ENCODE assay signal across 8 cellular contexts in the genomic region with DNA sequence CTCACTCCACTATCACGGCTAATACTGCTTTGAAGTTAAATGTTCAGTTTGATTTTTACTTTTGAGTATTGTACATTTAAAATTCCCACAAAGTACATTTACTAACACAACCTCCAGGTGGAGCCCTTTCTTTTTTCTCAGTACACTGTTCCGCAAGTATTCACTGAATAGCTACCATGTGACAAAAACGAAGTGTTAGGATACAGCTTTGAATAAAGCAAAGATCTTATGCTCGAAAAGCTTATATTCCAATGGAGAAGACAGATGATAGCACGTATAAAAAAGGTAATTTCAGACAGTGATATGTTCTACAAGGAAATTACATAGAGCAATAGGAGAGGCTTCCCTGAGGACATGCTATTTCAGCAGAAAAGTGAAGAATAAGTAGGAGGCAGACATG.
A peak's percentile ranks its signal among the peaks of the same experiment; 100 is the strongest.
DNase-seq lines count a peak whose midpoint lies in the region; ATAC-seq, FAIRE-seq and TF ChIP-seq lines count a peak whose summit lies in the region.
"Had no signal": no experiment of that assay in that cellular context is flagged by ENCODE, and none has a peak within 500 bp of the region (broad histone marks: within the 10 kb centered on the region; RNA-seq: fewer than 3 reads in every experiment).

No MANE protein-coding gene starts in this region.

- H3K4me3 Mint-ChIP-seq in H9 = no peak overlapping the region
- H3K4me3 Mint-ChIP-seq: activated T-cell treated with anti-CD3 and anti-CD28 coated beads, Interleukin-2, amount 50 U/mL, for 4 hours had no signal

- H3K4me1 ChIP-seq in H9 (ENCODE audit: insufficient read depth, low read length) = no peaks in the 10 kb centered on the region
- peaks cover 0 to 3% (median 0%) of the 10 kb centered on the region in 3 donors for H3K4me1 ChIP-seq in pancreas

- peak; percentile 84 for TF ChIP-seq CTCF in H9 (conservative IDR thresholded peaks at IDR 0.05)
- TF ChIP-seq CTCF in foreskin fibroblast (IDR thresholded peaks at IDR 0.05; ENCODE audit: low read depth, low read length) = peak; percentile 33
- peak; percentile 39 to 59 (median 48) for TF ChIP-seq CTCF in pancreas (IDR thresholded peaks at IDR 0.05)

- H3K27ac ChIP-seq in H9 (ENCODE audit: insufficient read length, low read depth, low read length) = no peak overlapping the region
- no peak overlapping the region for H3K27ac ChIP-seq in pancreas

- H3T11ph ChIP-seq in H9 (ENCODE audit: low read length) = no peak overlapping the region

- H3K14ac ChIP-seq in H9 (ENCODE audit: insufficient read depth, low read length) = no peak overlapping the region

- peak in 3 of 4 donors; percentile 71 to 79 (median 72) for ATAC-seq in pancreas

- H3K23ac ChIP-seq in H9 (ENCODE audit: insufficient read length, low read depth, low read length) = no peak overlapping the region

- 0 out of 4 replicates have a peak, but pooled peaks cover 3% of the 10 kb centered on the region in 2 experiments for H3K4me1 Mint-ChIP-seq in H9

- H2AK5ac ChIP-seq in H9 (ENCODE audit: insufficient read length, low read length) = no peak overlapping the region

- no peak overlapping the region for H3K9ac ChIP-seq in H9 (ENCODE audit: extremely low read depth, insufficient read length, low read length)

- H2BK5ac ChIP-seq in H9 (ENCODE audit: insufficient read length, low read length) = no peak overlapping the region

- H3K79me2 ChIP-seq in H9 (ENCODE audit: insufficient read depth, low read length) = no peaks in the 10 kb centered on the region

- H3K9me3 ChIP-seq in H9 (ENCODE audit: control insufficient read depth, low read depth, low read length) (no peaks in the 10 kb centered on the region), pancreas (no peaks in the 10 kb centered on the region)

- intact Hi-C loops in pancreas (cut with DNase I) (loop anchor here in 2 of 3 donors (5.0 to 10.0 kb wide), 3 partner anchors 184 to 364 kb away; no protein-coding TSS in a partner anchor), posterior vena cava (cut with DNase I) (loop anchor here in 1 of 2 donors (5.0 kb wide), 1 partner anchor 293 kb away; no protein-coding TSS in a partner anchor)

- no peak overlapping the region for H3K18ac ChIP-seq in H9 (ENCODE audit: insufficient read length, low read depth, low read length)

- WGBS in H9 (ENCODE audit: extremely low coverage, insufficient read length, low lambda C conversion rate) = no CpG with 5 or more reads among the region's 5 CpGs
- WGBS in pancreas, 2 donors = 1 to 3% methylated on average over 5 of the region's 5 CpGs

- H3K27me3 ChIP-seq in H9 (ENCODE audit: insufficient read depth, low read length) (no peaks in the 10 kb centered on the region), pancreas (no peaks in the 10 kb centered on the region)

- H2BK20ac ChIP-seq in H9 (ENCODE audit: low read depth, low read length, poor library complexity, severe bottlenecking) = no peak overlapping the region

- H3K4me2 ChIP-seq in H9 (ENCODE audit: insufficient read depth, insufficient read length, low read length) = no peak overlapping the region

- H2BK12ac ChIP-seq in H9 (ENCODE audit: insufficient read length, low read depth, low read length) = no peak overlapping the region

- H3K9me3 Mint-ChIP-seq in H9 = peaks cover 6 to 13% of the 10 kb centered on the region in 2 experiments; a peak in 4 of 5 replicates
- H3K9me3 Mint-ChIP-seq: activated T-cell treated with anti-CD3 and anti-CD28 coated beads, Interleukin-2, amount 50 U/mL, for 4 hours had no signal

- H4K91ac ChIP-seq in H9 (ENCODE audit: insufficient read length, low read depth, low read length) = no peak overlapping the region

- H2AFZ ChIP-seq in H9 (ENCODE audit: low read length) = no peak overlapping the region

- peak; percentile 83 for FAIRE-seq in G401.6 (lab: Jason Lieb, UNC)
- FAIRE-seq in pancreas (lab: Jason Lieb, UNC) = peak; percentile 93

- H3K4me3 ChIP-seq in foreskin fibroblast (ENCODE audit: low read depth in 1 of 2, low read length in 2 of 2) (no peak overlapping the region), pancreas (no peak overlapping the region)

- H4K5ac ChIP-seq in H9 (ENCODE audit: insufficient read length, low read depth, low read length) = no peak overlapping the region

- no peaks in the 10 kb centered on the region for H3K79me1 ChIP-seq in H9 (ENCODE audit: insufficient read depth, low read depth, low read length, poor library complexity, severe bottlenecking)

- no peak overlapping the region for H3K56ac ChIP-seq in H9 (ENCODE audit: insufficient read length, low read depth, low read length)

- H2BK120ac ChIP-seq in H9 (ENCODE audit: low read depth, low read length, poor library complexity, severe bottlenecking) = no peak overlapping the region

- H3K36me3 Mint-ChIP-seq in H9 (ENCODE audit: insufficient read depth in 1 of 3, low read depth in 3 of 3) = peaks cover 5 to 9% (median 7%) of the 10 kb centered on the region in 3 experiments; a peak in 5 of 7 replicates

- H4K20me1 ChIP-seq in H9 (ENCODE audit: control insufficient read depth, insufficient read depth, insufficient read length) = no peaks in the 10 kb centered on the region

- no peak for DNase-seq in H9
- peak; percentile 16 for DNase-seq in NCI-H1417 treated with DMSO at 0.1 percent for 48 hours (lab: John Stamatoyannopoulos, UW)
- DNase-seq in T-helper 1 cell = peak in 3 of 5 donors; percentile 16 to 41 (median 19)
- peak; percentile 24 to 69 for DNase-seq in foreskin fibroblast
- DNase-seq in pancreas = no peak
- DNase-seq in posterior vena cava (ENCODE audit: low spot score) = no peak
- DNase-seq: activated T-cell treated with anti-CD3 and anti-CD28 coated beads, Interleukin-2, amount 50 U/mL, for 4 hours had no signal

- H2BK15ac ChIP-seq in H9 (ENCODE audit: low read depth, low read length) = no peak overlapping the region

- no peak overlapping the region for H3K4ac ChIP-seq in H9 (ENCODE audit: low read depth, low read length)

- H3K36me3 ChIP-seq in pancreas = no peaks in the 10 kb centered on the region

- H3K23me2 ChIP-seq in H9 (ENCODE audit: insufficient read length, low read depth, low read length, poor library complexity, severe bottlenecking) = no peaks in the 10 kb centered on the region

- no peaks in the 10 kb centered on the region; the same call in 1 of the 2 replicates for H3K27me3 Mint-ChIP-seq in H9 (ENCODE audit: low read depth)

- H4K8ac ChIP-seq in H9 (replicated peaks; ENCODE audit: insufficient read length, low read depth, low read length) = no peak overlapping the region

- no peak overlapping the region for H3K27ac Mint-ChIP-seq in H9

Comparison
In these comparisons a context has a peak if more than half of its experiments do, and no peak if none do; other contexts are left out.
1. DNase-seq: peak in NCI-H1417 treated with DMSO at 0.1 percent for 48 hours (single experiment), T-helper 1 cell (3 of 5) and foreskin fibroblast (2 of 2); none in H9 (single experiment), pancreas (0 of 6) and posterior vena cava (single experiment).
2. CTCF ChIP-seq: peak in every context shown above with its lines; median percentile 84 in H9; 48 in pancreas; 33 in foreskin fibroblast.